25 cellular contexts compared by ENCODE assay signal in genomic region chr9:19466268-19466639, GRCh38.
"Had no signal": no experiment of that assay in that cellular context is flagged by ENCODE, and none has a peak within 500 bp of the region (broad histone marks: within the 10 kb centered on the region; RNA-seq: fewer than 3 reads in every experiment).

No MANE protein-coding gene starts in this region.

- H3K27me3 ChIP-seq: hepatocyte, ovary, right atrium auricular region, sigmoid colon, testis, thyroid gland, transverse colon, upper lobe of left lung, vagina had no signal

- DNase-seq: islet precursor cell; left cardiac atrium; lower lobe of right lung; mammary epithelial cell; mesenchymal stem cell; naive B cell; natural killer cell; ovary; sigmoid colon; stimulated activated CD4-positive, alpha-beta T cell treated with anti-CD3 and anti-CD28 coated beads, Interleukin-1b, Interleukin-23, amount 100 ng/mL, for 48 hours; stimulated activated CD4-positive, alpha-beta T cell treated with anti-CD3 and anti-CD28 coated beads, Interleukin-2, amount 100 ng/mL, for 48 hours; stimulated activated CD4-positive, alpha-beta T cell treated with anti-CD3 and anti-CD28 coated beads, Interleukin-4, amount 100 ng/mL, for 4 hours; stimulated activated CD8-positive, alpha-beta memory T cell treated with anti-CD3 and anti-CD28 coated beads, Interleukin-4, amount 100 ng/mL, for 48 hours; stimulated activated naive CD4-positive, alpha-beta T cell treated with Interleukin-2 at 50 U/mL for 16 hours; stimulated activated naive CD8-positive, alpha-beta T cell treated with anti-CD3 and anti-CD28 coated beads, Interleukin-15, amount 100 ng/mL, for 72 hours; testis; thyroid gland; transverse colon; upper lobe of left lung had no signal

- ATAC-seq: left cardiac atrium; left lobe of liver; lower lobe of right lung; natural killer cell; stimulated activated memory B cell treated with anti-CD40 and anti-IgM and Interleukin-4, amounts not matched to agents 10 μg/mL and 1 μg/mL and 100 μg/mL, for 72 hours; stimulated activated naive CD8-positive, alpha-beta T cell treated with anti-CD3 and anti-CD28 coated beads, Interleukin-15, amount 100 ng/mL, for 72 hours had no signal

- H3K4me3 ChIP-seq: hepatocyte, lower lobe of right lung, ovary, right atrium auricular region, sigmoid colon, smooth muscle cell, testis, thyroid gland, transverse colon, upper lobe of left lung, vagina had no signal

- H3K36me3 ChIP-seq: lower lobe of right lung, ovary, right atrium auricular region, sigmoid colon, thyroid gland, transverse colon, upper lobe of left lung, vagina had no signal

- H3K27ac ChIP-seq: hepatocyte, lower lobe of right lung, ovary, right atrium auricular region, sigmoid colon, testis, transverse colon, upper lobe of left lung, vagina had no signal

- H3K9me3 ChIP-seq: lower lobe of right lung, ovary, right atrium auricular region, sigmoid colon, testis, thyroid gland, transverse colon, upper lobe of left lung, vagina had no signal
